ENCODE assay signal across 8 cellular contexts in the genomic region with DNA sequence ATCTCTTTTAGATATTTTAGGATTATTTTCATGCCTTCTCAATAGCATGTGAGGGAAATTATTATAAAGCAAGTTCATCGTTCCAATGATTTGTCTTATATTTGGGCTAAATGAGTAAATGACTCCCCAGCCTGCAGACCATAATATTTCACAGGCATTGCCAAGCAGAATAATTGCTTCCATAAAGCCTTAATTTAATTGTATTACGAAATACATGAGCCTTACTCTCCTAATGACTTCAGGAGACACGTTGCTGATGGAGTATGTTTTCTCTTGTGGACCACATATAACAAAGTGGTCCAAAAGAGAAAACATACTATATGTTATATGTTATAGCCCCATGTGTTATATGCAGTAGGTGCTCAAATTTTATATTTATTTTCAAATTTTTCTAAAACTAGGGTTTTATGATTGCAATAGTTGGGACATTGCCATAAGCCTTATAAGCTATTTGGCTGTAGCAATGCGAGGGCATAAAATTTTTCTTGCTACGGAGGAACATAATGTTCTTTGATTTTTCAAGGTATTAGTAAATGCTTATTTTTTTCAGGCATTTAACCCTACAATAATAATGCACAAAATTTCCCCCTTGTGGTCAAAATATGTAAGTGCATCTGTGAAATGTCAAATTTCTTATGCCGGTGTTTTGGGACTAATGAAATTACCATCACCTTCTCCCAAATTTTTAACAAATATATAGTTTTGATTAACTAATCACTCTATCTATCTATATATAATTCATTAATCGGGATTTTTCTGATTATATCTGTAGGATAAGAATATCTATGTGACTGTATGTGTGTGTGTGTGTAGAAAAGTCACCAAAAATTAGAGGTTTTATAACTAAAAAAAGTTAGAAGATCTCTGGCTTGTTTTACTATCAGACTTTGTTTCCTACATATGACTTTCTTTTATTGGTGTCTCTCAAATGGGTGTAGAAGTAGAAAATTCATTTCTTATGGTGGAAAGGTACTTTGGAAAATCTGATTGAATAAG. TPM values are rescaled to one million over a fixed set of nuclear protein-coding genes. Genes with fewer than 3 reads are reported as not detected.
DNase-seq lines count a peak whose midpoint lies in the region; ATAC-seq, FAIRE-seq and TF ChIP-seq lines count a peak whose summit lies in the region.

No MANE protein-coding gene starts in this region.

- ATAC-seq in GM21526 (IDR thresholded peaks at IDR 0.05; ENCODE audit: low FRiP score, unreplicated experiment) (peak; percentile 52), HG02623 (IDR thresholded peaks at IDR 0.05; ENCODE audit: unreplicated experiment) (no peak), HG03520 (IDR thresholded peaks at IDR 0.05; ENCODE audit: unreplicated experiment) (no peak)

- no peaks in the 10 kb centered on the region for H3K27me3 ChIP-seq in kidney epithelial cell (ENCODE audit: control insufficient read depth, insufficient read depth, low read length)

- TF ChIP-seq POLR2A in H54 (IDR thresholded peaks at IDR 0.05; ENCODE audit: low read depth, low read length) = no peak

- peak; percentile 76 for TF ChIP-seq CTCF in AG10803 (conservative IDR thresholded peaks at IDR 0.05; ENCODE audit: low read length)
- TF ChIP-seq CTCF in kidney epithelial cell (IDR thresholded peaks at IDR 0.05; ENCODE audit: insufficient read depth, low read length, poor library complexity, severe bottlenecking) = peak; percentile 58

- H3K4me3 ChIP-seq in AG10803 (ENCODE audit: low read length) (no peak overlapping the region), kidney epithelial cell (ENCODE audit: low read depth, low read length) (no peak overlapping the region)

- FAIRE-seq in TTC549 (lab: Jason Lieb, UNC) (peak; percentile 58), H54 (lab: Jason Lieb, UNC) (no peak)

- H3K36me3 ChIP-seq in kidney epithelial cell (ENCODE audit: control insufficient read depth, insufficient read depth, low read length) = no peaks in the 10 kb centered on the region

- peak; percentile 28 for DNase-seq in AG10803 (ENCODE audit: low read depth)
- no peak for DNase-seq in kidney epithelial cell (ENCODE audit: low read depth)
- no peak for DNase-seq in GF-D8 (lab: John Stamatoyannopoulos, UW)
- no peak for DNase-seq in H54 (ENCODE audit: insufficient read length, low spot score)

RNA-seq across cellular contexts. Expression of gene TMPRSS11D, which starts 26.4 kb away (rescaled TPM):
- total RNA-seq in kidney epithelial cell = not detected in 2 replicates

RNA-seq across cellular contexts. Expression of gene TMPRSS11A, which starts 53.1 kb away (rescaled TPM):
- total RNA-seq in kidney epithelial cell = not detected in 2 replicates
